Comparison of ENCODE assay signal across 8 cellular contexts in genomic region chr7:11557627-11558026, GRCh38.
DNase-seq lines count a peak whose midpoint lies in the region; ATAC-seq and TF ChIP-seq lines count a peak whose summit lies in the region.

No MANE protein-coding gene starts in this region.

- peaks cover 0 to 4% (median 0%) of the 10 kb centered on the region in 3 donors for H3K36me3 Mint-ChIP-seq in immature natural killer cell

- ATAC-seq in GM19455 (IDR thresholded peaks at IDR 0.05; ENCODE audit: unreplicated experiment) (peak; percentile 89), HG03378 (IDR thresholded peaks at IDR 0.05; ENCODE audit: unreplicated experiment) (peak; percentile 55), RWPE2 (ENCODE audit: low read depth) (peak; percentile 70; the same call in 2 of the 3 replicates)

- H3K4me3 Mint-ChIP-seq in immature natural killer cell, result no peak overlapping the region

- H3K4me1 ChIP-seq in RWPE2 (ENCODE audit: insufficient read depth, poor library complexity, severe bottlenecking), result no peaks in the 10 kb centered on the region

- H3K9me3 ChIP-seq in RWPE2 (ENCODE audit: severe bottlenecking), result no peaks in the 10 kb centered on the region

- H3K9me3 Mint-ChIP-seq in immature natural killer cell, result peaks cover 1 to 33% (median 11%) of the 10 kb centered on the region in 6 donors

- H3K27ac Mint-ChIP-seq in immature natural killer cell, result no peak overlapping the region

- TF ChIP-seq CTCF in C4-2B (conservative IDR thresholded peaks at IDR 0.05) (peak; percentile 70), RWPE2 (IDR thresholded peaks at IDR 0.05; ENCODE audit: poor library complexity, severe bottlenecking) (peak; percentile 33), kidney epithelial cell (IDR thresholded peaks at IDR 0.05; ENCODE audit: insufficient read depth, low read length, poor library complexity, severe bottlenecking) (peak; percentile 55)

- H3K36me3 ChIP-seq in RWPE2 (ENCODE audit: low read depth) (no peaks in the 10 kb centered on the region), kidney epithelial cell (ENCODE audit: control insufficient read depth, insufficient read depth, low read length) (no peaks in the 10 kb centered on the region)

- H3K4me3 ChIP-seq in RWPE2 (ENCODE audit: severe bottlenecking) (no peak overlapping the region), kidney epithelial cell (ENCODE audit: low read depth, low read length) (no peak overlapping the region)

- H3K27me3 ChIP-seq in RWPE2 (ENCODE audit: insufficient read depth, poor library complexity, severe bottlenecking) (no peaks in the 10 kb centered on the region), kidney epithelial cell (ENCODE audit: control insufficient read depth, insufficient read depth, low read length) (no peaks in the 10 kb centered on the region)

- H3K27ac ChIP-seq in C4-2B (no peak overlapping the region), RWPE2 (ENCODE audit: poor library complexity, severe bottlenecking) (no peak overlapping the region)

- DNase-seq in RWPE2 (ENCODE audit: low spot score), result no peak
- no peak for DNase-seq in kidney epithelial cell (ENCODE audit: low read depth)
- no peak for DNase-seq in GF-D8 (lab: John Stamatoyannopoulos, UW)
- no peak for DNase-seq in immature natural killer cell
- DNase-seq in NCI-H510A treated with DMSO at 0.1 percent for 48 hours (lab: John Stamatoyannopoulos, UW), result no peak

- no peaks in the 10 kb centered on the region for H3K4me1 Mint-ChIP-seq in immature natural killer cell

- peaks cover 0 to 2% (median 1%) of the 10 kb centered on the region in 3 donors for H3K27me3 Mint-ChIP-seq in immature natural killer cell (ENCODE audit: low read depth in 3 of 3)
